ENCODE assay signal across 8 cellular contexts in the genomic region with DNA sequence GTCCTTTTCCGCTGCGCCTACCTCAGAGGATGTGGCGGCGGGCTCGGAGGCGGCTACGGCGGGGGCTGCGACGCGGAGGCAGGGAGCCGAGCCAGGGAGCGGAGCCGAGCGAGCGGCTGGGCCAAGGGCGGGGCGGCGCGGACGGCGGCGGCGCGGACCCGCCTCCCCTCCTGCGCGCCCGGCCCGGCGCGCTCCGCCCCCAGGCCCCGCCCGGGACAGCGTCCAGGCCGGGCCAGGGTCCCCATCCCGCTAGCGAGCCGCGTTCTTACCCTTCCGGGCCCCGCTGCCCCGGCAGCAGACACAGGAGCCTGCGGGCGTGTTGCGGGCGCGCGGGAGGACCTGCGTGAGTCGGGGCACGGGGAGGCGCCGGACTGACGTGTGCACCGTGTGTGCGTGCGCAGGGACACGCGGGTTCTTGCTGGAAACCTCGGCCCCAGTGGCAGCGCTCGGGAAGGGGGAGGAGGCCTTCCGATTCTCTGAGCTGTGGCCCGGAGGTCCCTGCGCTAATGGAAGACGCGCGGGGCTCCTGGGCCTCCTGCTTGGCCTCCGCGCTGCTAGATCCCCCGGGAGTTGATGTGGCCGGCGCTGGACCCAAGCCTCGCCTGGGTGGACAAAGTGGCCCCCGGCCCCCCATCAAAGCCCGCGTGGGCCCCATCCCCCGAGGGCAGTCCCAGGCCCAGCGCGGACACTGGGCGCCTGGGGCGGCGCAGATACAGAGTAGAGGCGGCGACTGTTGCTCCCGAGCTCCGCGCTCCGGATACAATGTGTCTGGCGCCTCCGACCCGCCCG. TPM values are rescaled to one million over a fixed set of nuclear protein-coding genes. Genes with fewer than 3 reads are reported as not detected.
A peak's percentile ranks its signal among the peaks of the same experiment; 100 is the strongest.
DNase-seq lines count a peak whose midpoint lies in the region; ATAC-seq and TF ChIP-seq lines count a peak whose summit lies in the region.

A gene with protein sequence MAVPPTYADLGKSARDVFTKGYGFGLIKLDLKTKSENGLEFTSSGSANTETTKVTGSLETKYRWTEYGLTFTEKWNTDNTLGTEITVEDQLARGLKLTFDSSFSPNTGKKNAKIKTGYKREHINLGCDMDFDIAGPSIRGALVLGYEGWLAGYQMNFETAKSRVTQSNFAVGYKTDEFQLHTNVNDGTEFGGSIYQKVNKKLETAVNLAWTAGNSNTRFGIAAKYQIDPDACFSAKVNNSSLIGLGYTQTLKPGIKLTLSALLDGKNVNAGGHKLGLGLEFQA (minus strand): TSS at position 350 of the 789 bp plus-strand sequence. CDS start 11,963 bp downstream, outside the sequence.

- peak; percentile 65 for TF ChIP-seq POLR2A in GM19193 (IDR thresholded peaks at IDR 0.05; ENCODE audit: extremely low read depth, insufficient read depth, insufficient read length)

- DNase-seq in NCI-H82 treated with DMSO at 0.1 percent for 48 hours (lab: John Stamatoyannopoulos, UW; ENCODE audit: unreplicated experiment) (peak; percentile 17), endodermal cell (peak; percentile 89), mesothelial cell of epicardium (ENCODE audit: low spot score in 2 of 2, unreplicated experiment in 2 of 2) (peak; percentile 66 to 80)
- DNase-seq in activated CD8-positive, alpha-beta memory T cell treated with anti-CD3 and anti-CD28 coated beads, Interleukin-2, amount 10 ng/mL, durations not matched to agents 7 days and 5 days: peak; percentile 89
- peak; percentile 51 to 62 for DNase-seq in stimulated activated CD8-positive, alpha-beta memory T cell treated with anti-CD3 and anti-CD28 coated beads, Interleukin-2, amount 100 ng/mL, for 1 hour (ENCODE audit: low read depth in 2 of 2)

- H4K20me1 ChIP-seq in BLaER1 treated with 17β-estradiol and CSF1 and Interleukin-3, amounts not matched to agents 10 nM and 100 nM: peaks cover 36 to 43% (median 36%) of the 10 kb centered on the region in 11 experiments

- peaks cover 56 to 64% (median 58%) of the 10 kb centered on the region in 10 experiments for H3K4me1 ChIP-seq in BLaER1 treated with 17β-estradiol and CSF1 and Interleukin-3, amounts not matched to agents 10 nM and 100 nM
- H3K4me1 ChIP-seq in endodermal cell (ENCODE audit: control insufficient read depth, insufficient read depth, low read length): peaks cover 4% of the 10 kb centered on the region

- H3K9me3 Mint-ChIP-seq in activated CD8-positive, alpha-beta memory T cell treated with anti-CD3 and anti-CD28 coated beads, Interleukin-2, amount 10 ng/mL, durations not matched to agents 7 days and 5 days (ENCODE audit: low read depth): no peaks in the 10 kb centered on the region
- H3K9me3 Mint-ChIP-seq in endodermal cell: no peaks in the 10 kb centered on the region
- H3K9me3 Mint-ChIP-seq in mesothelial cell of epicardium: no peaks in the 10 kb centered on the region

- H3K9ac ChIP-seq in BLaER1 treated with 17β-estradiol and CSF1 and Interleukin-3, amounts not matched to agents 10 nM and 100 nM: peak within 1 kb of the TSS; percentile 94 to 100 (median 99)
- H3K9ac ChIP-seq in endodermal cell (ENCODE audit: extremely low read depth, low read length, poor library complexity, severe bottlenecking): peak within 1 kb of the TSS; percentile 85

- WGBS in endodermal cell (ENCODE audit: insufficient coverage in 1 of 2, insufficient read length in 1 of 2), 2 experiments: 0% methylated on average over 15 to 95 of the region's 95 CpGs

- CTCF ChIA-PET in activated CD8-positive, alpha-beta memory T cell treated with anti-CD3 and anti-CD28 coated beads, Interleukin-2, amount 10 ng/mL, durations not matched to agents 7 days and 5 days (lab: Charles Lee): interaction anchor here (0.8 to 3.9 kb wide), 7 partner anchors 8 to 221 kb away, joined by 3 to 21 read pairs (median 4); a partner anchor contains a TSS

- H3K27me3 Mint-ChIP-seq in activated CD8-positive, alpha-beta memory T cell treated with anti-CD3 and anti-CD28 coated beads, Interleukin-2, amount 10 ng/mL, durations not matched to agents 7 days and 5 days: no peaks in the 10 kb centered on the region
- H3K27me3 Mint-ChIP-seq in endodermal cell (ENCODE audit: insufficient read depth) (no peaks in the 10 kb centered on the region), mesothelial cell of epicardium (ENCODE audit: low read depth) (no peaks in the 10 kb centered on the region)

- H3K4me3 Mint-ChIP-seq in activated CD8-positive, alpha-beta memory T cell treated with anti-CD3 and anti-CD28 coated beads, Interleukin-2, amount 10 ng/mL, durations not matched to agents 7 days and 5 days: peak within 1 kb of the TSS; percentile 90
- H3K4me3 Mint-ChIP-seq in endodermal cell: peak within 1 kb of the TSS; percentile 85
- H3K4me3 Mint-ChIP-seq in mesothelial cell of epicardium: peak within 1 kb of the TSS; percentile 85

- peaks cover 21% of the 10 kb centered on the region for H3K36me3 Mint-ChIP-seq in activated CD8-positive, alpha-beta memory T cell treated with anti-CD3 and anti-CD28 coated beads, Interleukin-2, amount 10 ng/mL, durations not matched to agents 7 days and 5 days
- H3K36me3 Mint-ChIP-seq in endodermal cell (ENCODE audit: low read depth): peaks cover 14% of the 10 kb centered on the region
- no peaks in the 10 kb centered on the region for H3K36me3 Mint-ChIP-seq in mesothelial cell of epicardium

- TF ChIP-seq CTCF in endodermal cell (conservative IDR thresholded peaks at IDR 0.05) (no peak), mesothelial cell of epicardium (IDR thresholded peaks at IDR 0.05; ENCODE audit: unreplicated experiment) (no peak)

- H3K4me3 ChIP-seq in BLaER1 treated with 17β-estradiol and CSF1 and Interleukin-3, amounts not matched to agents 10 nM and 100 nM: peak within 1 kb of the TSS; percentile 78 to 97 (median 88)
- peak within 1 kb of the TSS; percentile 99 for H3K4me3 ChIP-seq in endodermal cell (ENCODE audit: low read length)

- H3K36me3 ChIP-seq in BLaER1 treated with 17β-estradiol and CSF1 and Interleukin-3, amounts not matched to agents 10 nM and 100 nM: peaks cover 26 to 33% (median 27%) of the 10 kb centered on the region in 11 experiments; a peak in 21 of 22 replicates
- H3K36me3 ChIP-seq in endodermal cell (ENCODE audit: control insufficient read depth, insufficient read depth, low read length): peaks cover 14% of the 10 kb centered on the region

- H3K27ac ChIP-seq in BLaER1 treated with 17β-estradiol and CSF1 and Interleukin-3, amounts not matched to agents 10 nM and 100 nM: peak within 1 kb of the TSS; percentile 91 to 100 (median 99)
- peak within 1 kb of the TSS; percentile 95 for H3K27ac ChIP-seq in endodermal cell (ENCODE audit: low read depth, low read length)

- H3K27me3 ChIP-seq in BLaER1 treated with 17β-estradiol and CSF1 and Interleukin-3, amounts not matched to agents 10 nM and 100 nM: no peaks in the 10 kb centered on the region
- H3K27me3 ChIP-seq in endodermal cell (ENCODE audit: control insufficient read depth, insufficient read depth, low read length, poor library complexity, severe bottlenecking): no peaks in the 10 kb centered on the region

- ATAC-seq in HG03432 (IDR thresholded peaks at IDR 0.05; ENCODE audit: unreplicated experiment): peak; percentile 86
- ATAC-seq in activated CD8-positive, alpha-beta memory T cell treated with anti-CD3 and anti-CD28 coated beads, Interleukin-2, amount 10 ng/mL, durations not matched to agents 7 days and 5 days: peak; percentile 83

- peaks cover 43% of the 10 kb centered on the region for H3K4me1 Mint-ChIP-seq in activated CD8-positive, alpha-beta memory T cell treated with anti-CD3 and anti-CD28 coated beads, Interleukin-2, amount 10 ng/mL, durations not matched to agents 7 days and 5 days
- H3K4me1 Mint-ChIP-seq in endodermal cell (peaks cover 23% of the 10 kb centered on the region), mesothelial cell of epicardium (peaks cover 37% of the 10 kb centered on the region)

- peak within 1 kb of the TSS; percentile 97 to 100 (median 99) for H3K4me2 ChIP-seq in BLaER1 treated with 17β-estradiol and CSF1 and Interleukin-3, amounts not matched to agents 10 nM and 100 nM

- H3K9me3 ChIP-seq in BLaER1 treated with 17β-estradiol and CSF1 and Interleukin-3, amounts not matched to agents 10 nM and 100 nM (replicated peaks in 1 of 11): no peaks in the 10 kb centered on the region
- H3K9me3 ChIP-seq in endodermal cell (ENCODE audit: control insufficient read depth, low read length): no peaks in the 10 kb centered on the region

- peak within 1 kb of the TSS; percentile 93 for H3K27ac Mint-ChIP-seq in activated CD8-positive, alpha-beta memory T cell treated with anti-CD3 and anti-CD28 coated beads, Interleukin-2, amount 10 ng/mL, durations not matched to agents 7 days and 5 days
- H3K27ac Mint-ChIP-seq in endodermal cell: peak within 1 kb of the TSS; percentile 97
- peak within 1 kb of the TSS; percentile 99 for H3K27ac Mint-ChIP-seq in mesothelial cell of epicardium

RNA-seq across cellular contexts. Expression of the gene that starts here (rescaled TPM):
- total RNA-seq in activated CD8-positive, alpha-beta memory T cell treated with anti-CD3 and anti-CD28 coated beads, Interleukin-2, amount 10 ng/mL, durations not matched to agents 7 days and 5 days: 100 to 1,000 TPM; 204 to 258 TPM
- total RNA-seq in endodermal cell: 100 to 1,000 TPM; 202 to 226 TPM
- 205 TPM for polyA plus RNA-seq in endodermal cell (2013, experiment 1 of 2)
- 193 TPM for polyA plus RNA-seq in endodermal cell (2013, experiment 2 of 2)
- 108 to 111 TPM (median 109 TPM) in 3 replicates for total RNA-seq in mesothelial cell of epicardium

Comparison
In these comparisons a context has a peak if more than half of its experiments do, and no peak if none do; other contexts are left out.
1. Peak in every context shown above with its lines: DNase-seq, ATAC-seq, H3K4me3 ChIP-seq and H3K27ac ChIP-seq.
2. DNase-seq: peak in every context shown above with its lines; median percentile 89 in activated CD8-positive, alpha-beta memory T cell treated with anti-CD3 and anti-CD28 coated beads, Interleukin-2, amount 10 ng/mL, durations not matched to agents 7 days and 5 days; 89 in endodermal cell; 73 in mesothelial cell of epicardium; 56 in stimulated activated CD8-positive, alpha-beta memory T cell treated with anti-CD3 and anti-CD28 coated beads, Interleukin-2, amount 100 ng/mL, for 1 hour; 17 in NCI-H82 treated with DMSO at 0.1 percent for 48 hours.